9 cellular contexts compared by ENCODE assay signal in the genomic region with DNA sequence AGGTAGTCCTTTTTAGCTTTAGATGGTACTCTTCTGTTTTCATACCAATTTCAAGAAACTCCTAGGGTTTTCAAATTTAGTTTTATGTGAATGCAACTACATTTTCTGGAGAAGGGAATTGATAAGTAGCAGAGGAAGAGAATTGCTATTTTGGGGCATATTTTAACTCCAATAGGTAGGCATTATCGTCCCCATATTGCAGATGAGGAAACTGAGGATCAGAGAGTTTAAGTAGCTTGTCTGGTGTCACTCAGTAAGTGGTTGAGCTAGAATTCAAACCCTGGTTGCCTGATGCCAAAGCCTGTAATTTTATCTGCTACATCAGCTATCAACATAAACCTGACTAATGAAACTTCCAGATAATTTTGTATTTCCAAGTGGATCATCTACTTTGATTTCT. TPM values are rescaled to one million over a fixed set of nuclear protein-coding genes. Genes with fewer than 3 reads are reported as not detected.
DNase-seq lines count a peak whose midpoint lies in the region; ATAC-seq and TF ChIP-seq lines count a peak whose summit lies in the region.
"Had no signal": no experiment of that assay in that cellular context is flagged by ENCODE, and none has a peak within 500 bp of the region (broad histone marks: within the 10 kb centered on the region; RNA-seq: fewer than 3 reads in every experiment).

No MANE protein-coding gene starts in this region.

- no peaks in the 10 kb centered on the region for H3K27me3 Mint-ChIP-seq in effector memory CD8-positive, alpha-beta T cell

- H2AFZ ChIP-seq in OCI-LY7 (ENCODE audit: low read length) (no peak overlapping the region), osteoblast (ENCODE audit: low read length) (no peak overlapping the region)

- H3K27ac ChIP-seq in OCI-LY7 (ENCODE audit: low read depth, low read length, poor library complexity, severe bottlenecking) (no peak overlapping the region), osteoblast (ENCODE audit: low read depth, low read length) (peak overlapping the region; percentile 93)

- no peak for ATAC-seq in effector memory CD8-positive, alpha-beta T cell (replicated peaks)
- no peak for ATAC-seq in HG03139 (IDR thresholded peaks at IDR 0.05; ENCODE audit: unreplicated experiment)
- ATAC-seq: left colon had no signal

- CTCF ChIA-PET in OCI-LY7 (lab: Charles Lee; ENCODE audit: unreplicated experiment), result interaction anchor here (1.0 kb wide), 1 partner anchor 8 kb away, joined by 3 read pairs; no protein-coding TSS in a partner anchor

- no peaks in the 10 kb centered on the region for H3K27me3 ChIP-seq in osteoblast (ENCODE audit: insufficient read depth, low read length)

- H3K4me1 Mint-ChIP-seq in effector memory CD8-positive, alpha-beta T cell (ENCODE audit: low read depth in 2 of 2), result peaks cover 60 to 74% of the 10 kb centered on the region in 2 donors

- peak overlapping the region; percentile 76 to 98 for H3K27ac Mint-ChIP-seq in effector memory CD8-positive, alpha-beta T cell

- peak overlapping the region; percentile 96 for H3K4me2 ChIP-seq in OCI-LY7 (ENCODE audit: low read length)
- H3K4me2 ChIP-seq in osteoblast (ENCODE audit: insufficient read depth, low read length), result peak overlapping the region; percentile 93

- H3K36me3 ChIP-seq in OCI-LY7 (ENCODE audit: insufficient read depth, low read length), result peaks cover 38% of the 10 kb centered on the region
- H3K36me3 ChIP-seq in osteoblast (ENCODE audit: insufficient read depth, low read length), result peaks cover 5% of the 10 kb centered on the region

- H3K36me3 Mint-ChIP-seq in effector memory CD8-positive, alpha-beta T cell (ENCODE audit: insufficient read depth), result peaks cover 14% of the 10 kb centered on the region

- H3K9me3 ChIP-seq in OCI-LY7 (ENCODE audit: low read length) (no peaks in the 10 kb centered on the region), osteoblast (ENCODE audit: low read depth, low read length) (no peaks in the 10 kb centered on the region)

- intact Hi-C loops in OCI-LY7 (cut with micrococcal nuclease; ENCODE audit: unreplicated experiment), result loop anchor here (2.0 to 10.0 kb wide), 2 partner anchors 19 to 309 kb away; no protein-coding TSS in a partner anchor

- DNase-seq in OCI-LY7 (ENCODE audit: low spot score) (no peak), osteoblast (ENCODE audit: insufficient read length, low spot score, missing footprints) (no peak), NK-92 (lab: John Stamatoyannopoulos, UW; ENCODE audit: unreplicated experiment) (no peak), cortex of kidney (lab: John Stamatoyannopoulos, UW) (no peak)
- DNase-seq in effector memory CD8-positive, alpha-beta T cell, result no peak
- DNase-seq: GDM1, left colon had no signal

- peak overlapping the region; percentile 16; the same call in 1 of the 2 replicates for H3K4me3 ChIP-seq in GM08714 (ENCODE audit: low read length)
- peak overlapping the region; percentile 94 for H3K4me3 ChIP-seq in OCI-LY7 (ENCODE audit: low read depth, low read length, poor library complexity, severe bottlenecking)
- no peak overlapping the region for H3K4me3 ChIP-seq in osteoblast (ENCODE audit: insufficient read depth, low read length)

- H3K4me3 Mint-ChIP-seq in effector memory CD8-positive, alpha-beta T cell, result peak overlapping the region; percentile 97 to 98

- peaks cover 60% of the 10 kb centered on the region for H3K4me1 ChIP-seq in OCI-LY7 (ENCODE audit: insufficient read depth, low read length, poor library complexity, severe bottlenecking)
- peaks cover 20% of the 10 kb centered on the region for H3K4me1 ChIP-seq in osteoblast (ENCODE audit: insufficient read depth, low read length)

- H4K20me1 ChIP-seq in OCI-LY7 (ENCODE audit: insufficient read depth, low read length) (peaks cover 22% of the 10 kb centered on the region; the same call in 1 of the 2 replicates), osteoblast (ENCODE audit: insufficient read depth, low read length) (peaks cover 9% of the 10 kb centered on the region)

- H3K9me3 Mint-ChIP-seq in effector memory CD8-positive, alpha-beta T cell, result no peaks in the 10 kb centered on the region

- TF ChIP-seq CTCF in OCI-LY7 (conservative IDR thresholded peaks at IDR 0.05; ENCODE audit: low read length) (no peak), osteoblast (IDR thresholded peaks at IDR 0.05; ENCODE audit: extremely low read depth, low read depth, low read length) (no peak)

- H3K79me2 ChIP-seq in OCI-LY7 (ENCODE audit: insufficient read depth, low read depth, low read length) (peaks cover 87% of the 10 kb centered on the region), osteoblast (ENCODE audit: insufficient read depth, low read length) (peaks cover 90% of the 10 kb centered on the region)

- POLR2A ChIA-PET in OCI-LY7 (lab: Charles Lee), result interaction anchor here (0.6 to 6.2 kb wide), 10 partner anchors 12 to 314 kb away, joined by 3 to 168 read pairs (median 4); a partner anchor contains a TSS

- BruUV-seq in OCI-LY7 (replicated peaks; lab: Mats Ljungman, UMichigan), result no TSS peak

- H3K9me2 ChIP-seq in OCI-LY7 (ENCODE audit: insufficient read depth, low read length), result no peaks in the 10 kb centered on the region

RNA-seq across cellular contexts. Expression of a gene that starts 1.9 kb away (rescaled TPM):
- 29.3 and 39.1 TPM in 2 replicates for total RNA-seq in OCI-LY7 (2014; rRNA removed; shearing (Covaris generic))
- total RNA-seq in OCI-LY7 (2022) (71.0 and 77.1 TPM in 2 replicates), osteoblast (24.2 TPM in 2 replicates)

RNA-seq across cellular contexts. Expression of a gene that starts 27.9 kb away (rescaled TPM):
- total RNA-seq in OCI-LY7 (2014; rRNA removed; shearing (Covaris generic)), result 79.5 and 89.3 TPM in 2 replicates
- 80.3 and 106 TPM in 2 replicates for total RNA-seq in OCI-LY7 (2022)
- total RNA-seq in osteoblast, result 3.5 and 6.2 TPM in 2 replicates

Comparison
In these comparisons a context has a peak if more than half of its experiments do, and no peak if none do; other contexts are left out.
1. RNA of a gene that starts 27.9 kb away (total RNA-seq): 79.5 to 106 TPM in OCI-LY7; 3.5 to 6.2 TPM in osteoblast; every median in the first group is over 10 times any median in the second.